In genomic region chr19:49669511-49669910, GRCh38 we compare ENCODE assay signal across 24 cellular contexts. TPM values are rescaled to one million over a fixed set of nuclear protein-coding genes. Genes with fewer than 3 reads are reported as not detected.
DNase-seq lines count a peak whose midpoint lies in the region; ATAC-seq, FAIRE-seq and TF ChIP-seq lines count a peak whose summit lies in the region.
"Had no signal": no experiment of that assay in that cellular context is flagged by ENCODE, and none has a peak within 500 bp of the region (broad histone marks: within the 10 kb centered on the region; RNA-seq: fewer than 3 reads in every experiment).

No MANE protein-coding gene starts in this region.

- FAIRE-seq in astrocyte (lab: Jason Lieb, UNC) = no peak
- FAIRE-seq: H1, RCC 7860 had no signal

- no peak overlapping the region for H2AFZ ChIP-seq in astrocyte (ENCODE audit: low read depth, low read length)

- peaks cover 26% of the 10 kb centered on the region for H3K79me2 ChIP-seq in astrocyte (ENCODE audit: insufficient read depth, low read length)

- H3K4me3 ChIP-seq in astrocyte (ENCODE audit: insufficient read depth, low read depth, low read length) = no peak overlapping the region
- H3K4me3 ChIP-seq: SJCRH30 had no signal

- no peaks in the 10 kb centered on the region for H3K36me3 ChIP-seq in astrocyte (ENCODE audit: insufficient read depth, low read length)

- no peak overlapping the region for H3K27ac Mint-ChIP-seq in activated CD8-positive, alpha-beta T cell treated with anti-CD3 and anti-CD28 coated beads for 36 hours
- no peak overlapping the region for H3K27ac Mint-ChIP-seq in activated CD8-positive, alpha-beta T cell treated with anti-CD3 and anti-CD28 coated beads, Interleukin-2, amount 10 ng/mL, durations not matched to agents 7 days and 5 days
- H3K27ac Mint-ChIP-seq in astrocyte (ENCODE audit: unreplicated experiment) = peak overlapping the region; percentile 41

- no peaks in the 10 kb centered on the region for H3K27me3 ChIP-seq in astrocyte (ENCODE audit: insufficient read depth, low read length)
- H3K27me3 ChIP-seq: SJCRH30 had no signal

- H3K4me1 Mint-ChIP-seq in activated CD8-positive, alpha-beta T cell treated with anti-CD3 and anti-CD28 coated beads for 36 hours (ENCODE audit: low read depth) = peaks cover 18% of the 10 kb centered on the region
- H3K4me1 Mint-ChIP-seq in activated CD8-positive, alpha-beta T cell treated with anti-CD3 and anti-CD28 coated beads, Interleukin-2, amount 10 ng/mL, durations not matched to agents 7 days and 5 days (ENCODE audit: low read depth) = peaks cover 25% of the 10 kb centered on the region
- H3K4me1 Mint-ChIP-seq in astrocyte (ENCODE audit: low read depth, unreplicated experiment) = peaks cover 6% of the 10 kb centered on the region

- H3K36me3 Mint-ChIP-seq in activated CD8-positive, alpha-beta T cell treated with anti-CD3 and anti-CD28 coated beads for 36 hours (ENCODE audit: low read depth) = peaks cover 14% of the 10 kb centered on the region
- peaks cover 28% of the 10 kb centered on the region for H3K36me3 Mint-ChIP-seq in activated CD8-positive, alpha-beta T cell treated with anti-CD3 and anti-CD28 coated beads, Interleukin-2, amount 10 ng/mL, durations not matched to agents 7 days and 5 days (ENCODE audit: low read depth)
- peaks cover 8% of the 10 kb centered on the region for H3K36me3 Mint-ChIP-seq in astrocyte (ENCODE audit: low read depth, unreplicated experiment)

- no peak overlapping the region for H3K9ac ChIP-seq in astrocyte (ENCODE audit: low read length)

- no peaks in the 10 kb centered on the region for H3K27me3 Mint-ChIP-seq in activated CD8-positive, alpha-beta T cell treated with anti-CD3 and anti-CD28 coated beads for 36 hours
- no peaks in the 10 kb centered on the region for H3K27me3 Mint-ChIP-seq in activated CD8-positive, alpha-beta T cell treated with anti-CD3 and anti-CD28 coated beads, Interleukin-2, amount 10 ng/mL, durations not matched to agents 7 days and 5 days (ENCODE audit: low read depth)
- no peaks in the 10 kb centered on the region for H3K27me3 Mint-ChIP-seq in astrocyte (ENCODE audit: low read depth, unreplicated experiment)

- H3K9me3 ChIP-seq in astrocyte (ENCODE audit: insufficient read depth, low read depth, low read length) = no peaks in the 10 kb centered on the region
- H3K9me3 ChIP-seq: SJCRH30 had no signal

- POLR2A ChIA-PET in activated CD8-positive, alpha-beta T cell treated with anti-CD3 and anti-CD28 coated beads for 36 hours (lab: Charles Lee) = interaction anchor here (1.2 to 6.7 kb wide), 2 partner anchors 7 to 18 kb away, joined by 3 to 47 read pairs; partner anchors contain the start of gene PRMT1
- POLR2A ChIA-PET in activated CD8-positive, alpha-beta T cell treated with anti-CD3 and anti-CD28 coated beads, Interleukin-2, amount 10 ng/mL, durations not matched to agents 7 days and 5 days (lab: Charles Lee) = interaction anchor here (0.5 kb wide), 1 partner anchor 122 kb away, joined by 4 read pairs; no protein-coding TSS in a partner anchor

- CTCF ChIA-PET in activated CD8-positive, alpha-beta T cell treated with anti-CD3 and anti-CD28 coated beads for 36 hours (lab: Charles Lee) = no interaction called here
- CTCF ChIA-PET in activated CD8-positive, alpha-beta T cell treated with anti-CD3 and anti-CD28 coated beads, Interleukin-2, amount 10 ng/mL, durations not matched to agents 7 days and 5 days (lab: Charles Lee) = no interaction called here

- no peaks in the 10 kb centered on the region for H4K20me1 ChIP-seq in astrocyte (ENCODE audit: insufficient read depth, low read length)

- no peak for TF ChIP-seq CTCF in activated CD8-positive, alpha-beta T cell treated with anti-CD3 and anti-CD28 coated beads for 36 hours (IDR thresholded peaks at IDR 0.05)
- TF ChIP-seq CTCF in astrocyte (IDR thresholded peaks at IDR 0.05; ENCODE audit: insufficient read depth, low read depth, low read length) = no peak

- peaks cover 19% of the 10 kb centered on the region for H3K4me1 ChIP-seq in astrocyte (ENCODE audit: insufficient read depth, low read length)
- H3K4me1 ChIP-seq: SJCRH30 had no signal

- DNase-seq in activated CD8-positive, alpha-beta T cell treated with anti-CD3 and anti-CD28 coated beads for 36 hours = peak; percentile 15
- DNase-seq in activated CD8-positive, alpha-beta T cell treated with anti-CD3 and anti-CD28 coated beads, Interleukin-2, amount 10 ng/mL, durations not matched to agents 7 days and 5 days = no peak
- DNase-seq in astrocyte (ENCODE audit: low read depth) (no peak), iris pigment epithelial cell (ENCODE audit: low read depth) (peak; percentile 20), NCI-H446 (lab: John Stamatoyannopoulos, UW) (no peak), activated T-cell treated with anti-CD3 and anti-CD28 coated beads for 4 hours (no peak), NCI-H1930 (lab: John Stamatoyannopoulos, UW) (no peak)
- DNase-seq: 8988T; ACHN; CD4-positive, CD25-positive, alpha-beta regulatory T cell; DMS53; NCI-H1105; NCI-H1436 treated with DMSO at 0.1 percent for 48 hours; NCI-H187 treated with DMSO at 0.1 percent for 48 hours; NCI-H2107; NCI-H524 treated with DMSO at 0.1 percent for 48 hours; NCI-H774; SJCRH30 had no signal

- no peaks in the 10 kb centered on the region for H3K9me3 Mint-ChIP-seq in activated CD8-positive, alpha-beta T cell treated with anti-CD3 and anti-CD28 coated beads for 36 hours
- H3K9me3 Mint-ChIP-seq in activated CD8-positive, alpha-beta T cell treated with anti-CD3 and anti-CD28 coated beads, Interleukin-2, amount 10 ng/mL, durations not matched to agents 7 days and 5 days (ENCODE audit: insufficient read depth) = no peaks in the 10 kb centered on the region
- H3K9me3 Mint-ChIP-seq in astrocyte (ENCODE audit: unreplicated experiment) = no peaks in the 10 kb centered on the region
- H3K9me3 Mint-ChIP-seq: IgD-negative memory B cell had no signal

- H3K27ac ChIP-seq in astrocyte (ENCODE audit: low read depth, low read length) = no peak overlapping the region
- H3K27ac ChIP-seq: HL-60, SJCRH30 had no signal

- H3K4me2 ChIP-seq in astrocyte (ENCODE audit: low read length) = no peak overlapping the region

- H3K4me3 Mint-ChIP-seq in activated CD8-positive, alpha-beta T cell treated with anti-CD3 and anti-CD28 coated beads for 36 hours = no peak overlapping the region
- H3K4me3 Mint-ChIP-seq in activated CD8-positive, alpha-beta T cell treated with anti-CD3 and anti-CD28 coated beads, Interleukin-2, amount 10 ng/mL, durations not matched to agents 7 days and 5 days = no peak overlapping the region
- H3K4me3 Mint-ChIP-seq in astrocyte (ENCODE audit: unreplicated experiment) = no peak overlapping the region
- H3K4me3 Mint-ChIP-seq: CD4-positive, CD25-positive, alpha-beta regulatory T cell; IgD-negative memory B cell had no signal

- ATAC-seq in activated CD8-positive, alpha-beta T cell treated with anti-CD3 and anti-CD28 coated beads for 36 hours = no peak
- ATAC-seq in activated CD8-positive, alpha-beta T cell treated with anti-CD3 and anti-CD28 coated beads, Interleukin-2, amount 10 ng/mL, durations not matched to agents 7 days and 5 days = no peak
- ATAC-seq: Right ventricle myocardium inferior, SK-N-SH treated with all-trans-retinoic acid at 6 μM for 48 hours had no signal

- intact Hi-C loops in activated CD8-positive, alpha-beta T cell treated with anti-CD3 and anti-CD28 coated beads for 36 hours (cut with micrococcal nuclease) = no loop called here

RNA-seq across cellular contexts. Expression of gene BCL2L12, which starts 3.8 kb away (rescaled TPM):
- total RNA-seq in activated CD8-positive, alpha-beta T cell treated with anti-CD3 and anti-CD28 coated beads for 36 hours = 10 to 100 TPM; 63.4 to 64.6 TPM
- 10 to 100 TPM; 84.7 to 87.7 TPM for total RNA-seq in activated CD8-positive, alpha-beta T cell treated with anti-CD3 and anti-CD28 coated beads, Interleukin-2, amount 10 ng/mL, durations not matched to agents 7 days and 5 days
- total RNA-seq in astrocyte = 26.6 and 31.5 TPM in 2 replicates

RNA-seq across cellular contexts. Expression of gene IRF3, which starts 3.9 kb away (rescaled TPM):
- total RNA-seq in activated CD8-positive, alpha-beta T cell treated with anti-CD3 and anti-CD28 coated beads for 36 hours = 100 to 1,000 TPM in 1 of 2 experiments, 10 to 100 TPM in 1; 90.8 to 108 TPM
- total RNA-seq in activated CD8-positive, alpha-beta T cell treated with anti-CD3 and anti-CD28 coated beads, Interleukin-2, amount 10 ng/mL, durations not matched to agents 7 days and 5 days = 100 to 1,000 TPM; 133 to 137 TPM
- total RNA-seq in astrocyte = 63.0 and 68.1 TPM in 2 replicates

RNA-seq across cellular contexts. Expression of gene PRMT1, which starts 7.6 kb away (rescaled TPM):
- 100 to 1,000 TPM; 419 to 437 TPM for total RNA-seq in activated CD8-positive, alpha-beta T cell treated with anti-CD3 and anti-CD28 coated beads for 36 hours
- total RNA-seq in activated CD8-positive, alpha-beta T cell treated with anti-CD3 and anti-CD28 coated beads, Interleukin-2, amount 10 ng/mL, durations not matched to agents 7 days and 5 days = 100 to 1,000 TPM; 160 to 169 TPM
- 215 and 235 TPM in 2 replicates for total RNA-seq in astrocyte

RNA-seq across cellular contexts. Expression of gene ADM5, which starts 19.9 kb away (rescaled TPM):
- total RNA-seq in activated CD8-positive, alpha-beta T cell treated with anti-CD3 and anti-CD28 coated beads for 36 hours = 1 to 10 TPM; 5.2 to 6.2 TPM
- total RNA-seq in activated CD8-positive, alpha-beta T cell treated with anti-CD3 and anti-CD28 coated beads, Interleukin-2, amount 10 ng/mL, durations not matched to agents 7 days and 5 days = 1 to 10 TPM; 4.4 to 4.5 TPM
- 0.65 and 1.6 TPM in 2 replicates for total RNA-seq in astrocyte

RNA-seq across cellular contexts. Expression of gene CPT1C, which starts 21.4 kb away (rescaled TPM):
- 1 to 10 TPM in 1 of 2 experiments, under 1 TPM in 1; 0.69 to 1.0 TPM for total RNA-seq in activated CD8-positive, alpha-beta T cell treated with anti-CD3 and anti-CD28 coated beads for 36 hours
- total RNA-seq in activated CD8-positive, alpha-beta T cell treated with anti-CD3 and anti-CD28 coated beads, Interleukin-2, amount 10 ng/mL, durations not matched to agents 7 days and 5 days = under 1 TPM; 0.52 to 0.82 TPM
- 33.3 and 33.6 TPM in 2 replicates for total RNA-seq in astrocyte

Comparison
In these comparisons a context has a peak if more than half of its experiments do, and no peak if none do; other contexts are left out.
1. DNase-seq: peak in activated CD8-positive, alpha-beta T cell treated with anti-CD3 and anti-CD28 coated beads for 36 hours (single experiment) and iris pigment epithelial cell (single experiment); none in activated CD8-positive, alpha-beta T cell treated with anti-CD3 and anti-CD28 coated beads, Interleukin-2, amount 10 ng/mL, durations not matched to agents 7 days and 5 days (single experiment), astrocyte (single experiment), NCI-H446 (0 of 2), activated T-cell treated with anti-CD3 and anti-CD28 coated beads for 4 hours (single experiment) and NCI-H1930 (0 of 2).